1 cellular context compared by ENCODE assay signal in the genomic region with DNA sequence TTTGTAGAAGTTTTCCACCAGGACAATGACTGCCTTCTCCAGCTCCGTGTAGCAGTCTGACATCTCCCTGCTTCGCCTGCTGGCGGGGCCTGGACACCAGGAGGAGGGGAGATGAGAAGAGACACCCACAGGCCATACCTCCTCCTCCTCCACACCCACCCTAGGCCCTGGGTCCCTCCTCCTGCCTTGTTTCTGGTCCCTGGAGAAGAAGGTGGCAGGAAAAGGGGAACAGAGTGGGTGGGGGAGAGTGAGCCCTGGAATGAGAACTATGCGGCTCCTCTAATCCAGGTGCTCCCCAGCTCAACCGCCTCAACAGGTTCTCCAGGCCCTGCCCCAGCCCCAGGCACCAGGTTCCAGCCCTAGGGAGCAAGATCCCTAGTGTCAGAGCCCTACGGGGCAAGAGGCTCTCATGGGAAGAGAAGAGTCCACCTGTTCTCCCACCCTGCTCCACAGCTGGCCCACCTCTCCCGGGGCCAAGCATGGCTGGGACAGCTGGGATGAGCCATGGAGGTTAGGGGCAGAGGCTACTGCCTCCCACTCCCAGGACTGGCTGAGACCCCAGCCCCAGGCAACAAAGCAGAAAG.
TF ChIP-seq lines count a peak whose summit lies in the region.

No MANE protein-coding gene starts in this region.

TF ChIP-seq in A549, 52 proteins besides CTCF, POLR2A, EP300 and RAD21:
- TF ChIP-seq, protein P1, sequence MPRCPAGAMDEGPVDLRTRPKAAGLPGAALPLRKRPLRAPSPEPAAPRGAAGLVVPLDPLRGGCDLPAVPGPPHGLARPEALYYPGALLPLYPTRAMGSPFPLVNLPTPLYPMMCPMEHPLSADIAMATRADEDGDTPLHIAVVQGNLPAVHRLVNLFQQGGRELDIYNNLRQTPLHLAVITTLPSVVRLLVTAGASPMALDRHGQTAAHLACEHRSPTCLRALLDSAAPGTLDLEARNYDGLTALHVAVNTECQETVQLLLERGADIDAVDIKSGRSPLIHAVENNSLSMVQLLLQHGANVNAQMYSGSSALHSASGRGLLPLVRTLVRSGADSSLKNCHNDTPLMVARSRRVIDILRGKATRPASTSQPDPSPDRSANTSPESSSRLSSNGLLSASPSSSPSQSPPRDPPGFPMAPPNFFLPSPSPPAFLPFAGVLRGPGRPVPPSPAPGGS (IDR thresholded peaks at IDR 0.05): no peak
- 0 out of 2 replicates have a peak, but pooled peaks have one; percentile 34 for TF ChIP-seq HOXB5 (CRISPR knock-in tag; IDR thresholded peaks at IDR 0.05)
